ENCODE assay signal across 18 cellular contexts in the genomic region with DNA sequence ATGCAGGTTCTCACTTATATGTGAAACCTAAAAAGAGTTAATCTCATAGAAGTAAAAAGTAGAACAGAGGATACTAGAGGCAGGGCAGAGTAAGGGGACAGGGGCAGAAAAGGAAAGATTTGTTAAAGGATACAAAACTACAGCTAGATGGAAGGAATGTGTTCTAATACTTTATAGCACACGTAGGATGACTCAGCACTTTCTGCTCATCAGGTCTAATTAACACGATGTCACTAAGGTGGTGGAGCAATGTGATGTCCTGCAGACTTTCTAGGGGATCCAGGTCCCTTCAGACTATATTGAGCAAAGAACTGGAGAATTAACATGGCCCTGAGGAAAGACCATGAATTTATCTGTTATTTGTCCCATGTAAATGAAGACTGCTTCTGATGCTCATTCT.
"Had no signal": no experiment of that assay in that cellular context is flagged by ENCODE, and none has a peak within 500 bp of the region (broad histone marks: within the 10 kb centered on the region; RNA-seq: fewer than 3 reads in every experiment).

No MANE protein-coding gene starts in this region.

- FAIRE-seq: colon, endothelial cell of umbilical vein had no signal

- DNase-seq: activated CD4-positive, alpha-beta T cell treated with anti-CD3 and anti-CD28 coated beads, Interleukin-2, amount 50 U/mL, for 4 hours; activated CD4-positive, CD25-positive, alpha-beta regulatory T cell treated with anti-CD3 and anti-CD28 coated beads, Interleukin-2, amount 50 U/mL, for 72 hours; activated CD8-positive, alpha-beta memory T cell treated with anti-CD3 and anti-CD28 coated beads, Interleukin-2, amount 10 ng/mL, durations not matched to agents 7 days and 5 days; activated effector memory CD4-positive, alpha-beta T cell treated with Interleukin-2 at 50 U/mL for 16 hours; activated naive CD8-positive, alpha-beta T cell treated with anti-CD3 and anti-CD28 coated beads, Interleukin-2, amount 10 ng/mL, durations not matched to agents 7 days and 5 days; activated T-cell treated with anti-CD3 and anti-CD28 coated beads, Interleukin-2, amount 50 U/mL, for 24 hours; foreskin melanocyte; islet precursor cell; left ventricle myocardium superior; ovary; stimulated activated CD4-positive, alpha-beta T cell treated with anti-CD3 and anti-CD28 coated beads, Interleukin-4, amount 100 ng/mL, for 1 hour; stimulated activated CD8-positive, alpha-beta memory T cell treated with anti-CD3 and anti-CD28 coated beads, Interleukin-4, amount 100 ng/mL, for 48 hours; upper lobe of right lung had no signal

- H3K9me3 Mint-ChIP-seq: activated T-cell treated with anti-CD3 and anti-CD28 coated beads, Interleukin-2, amount 50 U/mL, for 24 hours had no signal

- H3K27me3 Mint-ChIP-seq: activated CD8-positive, alpha-beta memory T cell treated with anti-CD3 and anti-CD28 coated beads, Interleukin-2, amount 10 ng/mL, durations not matched to agents 7 days and 5 days; stimulated activated naive CD8-positive, alpha-beta T cell treated with anti-CD3 and anti-CD28 coated beads, Interleukin-15, Interleukin-2, amounts not matched to agents 100 ng/mL and 50 ng/mL, for 24 hours had no signal

- H3K27ac ChIP-seq: ascending aorta, ovary, upper lobe of right lung had no signal

- H3K4me1 ChIP-seq: upper lobe of right lung had no signal

- H3K4me1 Mint-ChIP-seq: activated CD8-positive, alpha-beta memory T cell treated with anti-CD3 and anti-CD28 coated beads, Interleukin-2, amount 10 ng/mL, durations not matched to agents 7 days and 5 days; activated naive CD8-positive, alpha-beta T cell treated with anti-CD3 and anti-CD28 coated beads, Interleukin-2, amount 10 ng/mL, durations not matched to agents 7 days and 5 days had no signal

- H3K4me3 ChIP-seq: ascending aorta, ovary, upper lobe of right lung had no signal

- H3K36me3 ChIP-seq: ascending aorta, ovary, upper lobe of right lung had no signal

- H3K27me3 ChIP-seq: ascending aorta, ovary, upper lobe of right lung had no signal

- H3K9me3 ChIP-seq: ascending aorta, ovary, upper lobe of right lung had no signal

- ATAC-seq: activated CD8-positive, alpha-beta memory T cell treated with anti-CD3 and anti-CD28 coated beads, Interleukin-2, amount 10 ng/mL, durations not matched to agents 7 days and 5 days; left ventricle myocardium superior; upper lobe of right lung had no signal

- H3K4me3 Mint-ChIP-seq: activated CD8-positive, alpha-beta memory T cell treated with anti-CD3 and anti-CD28 coated beads, Interleukin-2, amount 10 ng/mL, durations not matched to agents 7 days and 5 days; activated naive CD8-positive, alpha-beta T cell treated with anti-CD3 and anti-CD28 coated beads, Interleukin-2, amount 10 ng/mL, durations not matched to agents 7 days and 5 days; activated T-cell treated with anti-CD3 and anti-CD28 coated beads, Interleukin-2, amount 50 U/mL, for 24 hours; neural crest cell; stimulated activated naive CD8-positive, alpha-beta T cell treated with anti-CD3 and anti-CD28 coated beads, Interleukin-15, Interleukin-2, amounts not matched to agents 100 ng/mL and 50 ng/mL, for 24 hours had no signal

- H3K36me3 Mint-ChIP-seq: activated CD8-positive, alpha-beta memory T cell treated with anti-CD3 and anti-CD28 coated beads, Interleukin-2, amount 10 ng/mL, durations not matched to agents 7 days and 5 days; activated naive CD8-positive, alpha-beta T cell treated with anti-CD3 and anti-CD28 coated beads, Interleukin-2, amount 10 ng/mL, durations not matched to agents 7 days and 5 days had no signal

- H3K27ac Mint-ChIP-seq: activated CD8-positive, alpha-beta memory T cell treated with anti-CD3 and anti-CD28 coated beads, Interleukin-2, amount 10 ng/mL, durations not matched to agents 7 days and 5 days; activated naive CD8-positive, alpha-beta T cell treated with anti-CD3 and anti-CD28 coated beads, Interleukin-2, amount 10 ng/mL, durations not matched to agents 7 days and 5 days; activated T-cell treated with anti-CD3 and anti-CD28 coated beads, Interleukin-2, amount 50 U/mL, for 24 hours; stimulated activated naive CD8-positive, alpha-beta T cell treated with anti-CD3 and anti-CD28 coated beads, Interleukin-15, Interleukin-2, amounts not matched to agents 100 ng/mL and 50 ng/mL, for 24 hours had no signal
